34 cellular contexts compared by ENCODE assay signal in genomic region chr3:66662894-66663293, GRCh38.
"Had no signal": no experiment of that assay in that cellular context is flagged by ENCODE, and none has a peak within 500 bp of the region (broad histone marks: within the 10 kb centered on the region; RNA-seq: fewer than 3 reads in every experiment).

No MANE protein-coding gene starts in this region.

- H3K36me3 ChIP-seq: MG63 had no signal

- H3K4me3 ChIP-seq: MG63 had no signal

- H3K27me3 ChIP-seq: MG63 had no signal

- DNase-seq: activated B cell treated with CpG ODN at 0.5 μM for 24 hours; activated CD4-positive, alpha-beta memory T cell treated with anti-CD3 and anti-CD28 coated beads for 36 hours; activated CD4-positive, alpha-beta T cell treated with anti-CD3 and anti-CD28 coated beads for 4 hours; activated CD4-positive, alpha-beta T cell treated with anti-CD3 and anti-CD28 coated beads, Interleukin-2, amount 50 U/mL, for 1 hour; activated CD4-positive, CD25-positive, alpha-beta regulatory T cell treated with anti-CD3 and anti-CD28 coated beads, Interleukin-2, amount 50 U/mL, for 72 hours; activated CD8-positive, alpha-beta memory T cell treated with anti-CD3 and anti-CD28 coated beads, Interleukin-2, amount 50 U/mL, for 4 hours; activated effector memory CD4-positive, alpha-beta T cell treated with Interleukin-2 at 50 U/mL for 16 hours; activated naive CD4-positive, alpha-beta T cell treated with anti-CD3 and anti-CD28 coated beads, Interleukin-2, amount 10 ng/mL, durations not matched to agents 7 days and 5 days; activated naive CD8-positive, alpha-beta T cell treated with anti-CD3 and anti-CD28 coated beads, Interleukin-2, amount 50 U/mL, for 24 hours; activated T-cell treated with anti-CD3 and anti-CD28 coated beads, Interleukin-2, amount 50 U/mL, for 48 hours; anterior cingulate cortex; caudate nucleus; cerebellar nuclear complex; Kasumi-1; KBM-7; MG63; NCI-H1048; NCI-H1105 treated with DMSO at 0.1 percent for 48 hours; NCI-H1436; NCI-H1694 treated with DMSO at 0.1 percent for 48 hours; NCI-H2029; NCI-H2107; NCI-H2171; NCI-H510A; NCI-H526; OCI-M1; SIG-M5; T-helper 1 cell; T-helper 2 cell; T-helper 9 cell had no signal

- ATAC-seq: activated naive CD8-positive, alpha-beta T cell treated with anti-CD3 and anti-CD28 coated beads, Interleukin-2, amount 50 U/mL, for 24 hours; Panc1; SK-N-SH treated with all-trans-retinoic acid at 6 μM for 48 hours had no signal

- H3K9me3 ChIP-seq: MG63 had no signal

- H3K27ac ChIP-seq: VCaP had no signal

- FAIRE-seq: bronchial epithelial cell had no signal
